In the genomic region with DNA sequence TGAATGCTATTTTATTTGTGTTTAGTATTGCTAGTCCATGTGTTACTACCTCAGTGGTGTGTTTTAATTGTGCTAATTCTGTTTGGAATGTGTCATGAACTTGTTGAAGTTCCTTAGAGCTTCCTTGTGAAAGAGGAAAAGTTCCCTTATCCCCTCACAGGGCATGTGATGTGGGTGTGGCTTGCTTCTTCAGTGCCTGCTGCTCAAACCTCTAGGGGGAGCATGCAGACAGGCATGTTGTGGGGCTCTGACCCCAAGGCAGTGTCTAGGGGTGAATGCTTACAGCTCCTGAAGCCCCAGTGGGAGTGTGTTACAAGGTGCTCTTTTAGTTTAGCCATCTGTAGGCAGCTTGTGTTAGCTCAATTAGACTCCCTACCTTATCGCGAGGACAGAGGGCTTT, we compare ENCODE assay signal across 9 cellular contexts.
DNase-seq lines count a peak whose midpoint lies in the region; ATAC-seq, FAIRE-seq and TF ChIP-seq lines count a peak whose summit lies in the region.
"Had no signal": no experiment of that assay in that cellular context is flagged by ENCODE, and none has a peak within 500 bp of the region (broad histone marks: within the 10 kb centered on the region; RNA-seq: fewer than 3 reads in every experiment).

No MANE protein-coding gene starts in this region.

- no peak overlapping the region for H2AFZ ChIP-seq in SK-N-SH (ENCODE audit: low read depth)

- no peaks in the 10 kb centered on the region for H3K36me3 Mint-ChIP-seq in CD8-positive, alpha-beta T cell

- H3K4me3 ChIP-seq in SK-N-SH (ENCODE audit: low read depth in 2 of 2, low read length in 1 of 2) = no peak overlapping the region
- no peak overlapping the region for H3K4me3 ChIP-seq in CD8-positive, alpha-beta T cell (ENCODE audit: low read depth, low read length)

- H3K27ac ChIP-seq in SK-N-SH (ENCODE audit: low read depth in 2 of 2, low read length in 1 of 2) (no peak overlapping the region), foreskin keratinocyte (no peak overlapping the region)
- no peak overlapping the region for H3K27ac ChIP-seq in CD8-positive, alpha-beta T cell (ENCODE audit: low read depth, low read length)

- H3K4me2 ChIP-seq in SK-N-SH = no peak overlapping the region

- peaks cover 11% of the 10 kb centered on the region for H3K27me3 Mint-ChIP-seq in CD8-positive, alpha-beta T cell (ENCODE audit: low read depth)

- H3F3A ChIP-seq in SK-N-SH (replicated peaks; ENCODE audit: insufficient read depth) = no peaks in the 10 kb centered on the region

- peak; percentile 86 for FAIRE-seq in GM19239 (lab: Jason Lieb, UNC)

- peak; percentile 29 for TF ChIP-seq CTCF in AG09319 (IDR thresholded peaks at IDR 0.05; ENCODE audit: low read depth, low read length)
- TF ChIP-seq CTCF in SK-N-SH (IDR thresholded peaks at IDR 0.05) = peak; percentile 42
- TF ChIP-seq CTCF in foreskin keratinocyte (conservative IDR thresholded peaks at IDR 0.05) = peak; percentile 26
- TF ChIP-seq CTCF in CD8-positive, alpha-beta T cell (IDR thresholded peaks at IDR 0.05) = no peak

- peaks cover 13% of the 10 kb centered on the region; the same call in 1 of the 2 replicates for H3K27me3 ChIP-seq in SK-N-SH (ENCODE audit: insufficient read depth)
- H3K27me3 ChIP-seq in foreskin keratinocyte = no peaks in the 10 kb centered on the region
- H3K27me3 ChIP-seq in CD8-positive, alpha-beta T cell (ENCODE audit: insufficient read depth, low read length) = no peaks in the 10 kb centered on the region

- CTCF ChIA-PET in SK-N-SH (lab: Yijun Ruan, JAX) = interaction anchor here (0.6 kb wide), 1 partner anchor 659 kb away, joined by 3 read pairs; no protein-coding TSS in a partner anchor
- CTCF ChIA-PET in CD8-positive, alpha-beta T cell (lab: Charles Lee) = no interaction called here

- no peak for ATAC-seq in foreskin keratinocyte
- ATAC-seq in CD8-positive, alpha-beta T cell = no peak
- ATAC-seq in esophagus mucosa = no peak

- no peaks in the 10 kb centered on the region for H3K4me1 Mint-ChIP-seq in CD8-positive, alpha-beta T cell (ENCODE audit: low read depth)

- H3K36me3 ChIP-seq in SK-N-SH (replicated peaks in 1 of 2; ENCODE audit: control insufficient read depth in 1 of 2, insufficient read depth in 2 of 2, low read length in 1 of 2) = no peaks in the 10 kb centered on the region
- H3K36me3 ChIP-seq in CD8-positive, alpha-beta T cell (ENCODE audit: insufficient read depth, low read length) = no peaks in the 10 kb centered on the region

- H3K4me1 ChIP-seq in SK-N-SH (ENCODE audit: control insufficient read depth in 1 of 2, insufficient read depth in 2 of 2, low read depth in 1 of 2, low read length in 1 of 2) = no peaks in the 10 kb centered on the region
- H3K4me1 ChIP-seq in foreskin keratinocyte = no peaks in the 10 kb centered on the region
- H3K4me1 ChIP-seq in CD8-positive, alpha-beta T cell (ENCODE audit: insufficient read depth, low read length) = no peaks in the 10 kb centered on the region

- no peak overlapping the region for H3K9ac ChIP-seq in SK-N-SH

- TF ChIP-seq RAD21 in SK-N-SH (IDR thresholded peaks at IDR 0.05; ENCODE audit: low read length) = no peak

- POLR2A ChIA-PET in SK-N-SH (lab: Yijun Ruan, JAX) = no interaction called here
- POLR2A ChIA-PET in CD8-positive, alpha-beta T cell (lab: Charles Lee) = no interaction called here

- H3K9me3 Mint-ChIP-seq in CD8-positive, alpha-beta T cell = no peaks in the 10 kb centered on the region

- no peak for TF ChIP-seq EP300 in SK-N-SH (IDR thresholded peaks at IDR 0.05; ENCODE audit: borderline replicate concordance in 1 of 2, low read depth in 1 of 2, low read length in 1 of 2)

- H4K20me1 ChIP-seq in SK-N-SH (ENCODE audit: insufficient read depth) = no peaks in the 10 kb centered on the region

- H3K9me2 ChIP-seq in SK-N-SH = no peaks in the 10 kb centered on the region

- intact Hi-C loops in CD8-positive, alpha-beta T cell (cut with DNase I, micrococcal nuclease) = no loop called here

- H3K27ac Mint-ChIP-seq in CD8-positive, alpha-beta T cell = no peak overlapping the region

- 0% methylated on average over 2 of the region's 2 CpGs for WGBS in SK-N-SH (ENCODE audit: low lambda C conversion rate)

- no peak overlapping the region for H3K4me3 Mint-ChIP-seq in CD8-positive, alpha-beta T cell

- no peaks in the 10 kb centered on the region for H3K79me2 ChIP-seq in SK-N-SH (ENCODE audit: insufficient read depth)

- DNase-seq in AG09319 (ENCODE audit: extremely low read depth, low read depth) = no peak
- DNase-seq in GM19239 (ENCODE audit: insufficient read length, low spot score) = no peak
- no peak for DNase-seq in SK-N-SH
- DNase-seq in foreskin keratinocyte = peak in 1 of 2 donors; percentile 0
- DNase-seq in CD8-positive, alpha-beta T cell = no peak
- DNase-seq in activated T-cell treated with anti-CD3 and anti-CD28 coated beads, Interleukin-2, amount 50 U/mL, for 1 hour = no peak
- DNase-seq in stimulated activated CD4-positive, alpha-beta T cell treated with anti-CD3 and anti-CD28 coated beads, Interleukin-4, amount 100 ng/mL, for 4 hours = no peak
- DNase-seq: NK-92 treated with Interleukin-12 subunit alpha and Interleukin-12 subunit beta, amount 100 ng/mL, for 24 hours had no signal

- no peaks in the 10 kb centered on the region for H3K9me3 ChIP-seq in SK-N-SH
- no peaks in the 10 kb centered on the region for H3K9me3 ChIP-seq in CD8-positive, alpha-beta T cell (ENCODE audit: low read length)

TF ChIP-seq in SK-N-SH, 30 proteins besides CTCF, POLR2A, EP300 and RAD21:
- no peak for TF ChIP-seq FOSL2 (IDR thresholded peaks at IDR 0.05; ENCODE audit: borderline replicate concordance, low read depth)
- TF ChIP-seq MEF2A (IDR thresholded peaks at IDR 0.05; ENCODE audit: borderline replicate concordance, low read depth) = no peak
- TF ChIP-seq, protein P1, sequence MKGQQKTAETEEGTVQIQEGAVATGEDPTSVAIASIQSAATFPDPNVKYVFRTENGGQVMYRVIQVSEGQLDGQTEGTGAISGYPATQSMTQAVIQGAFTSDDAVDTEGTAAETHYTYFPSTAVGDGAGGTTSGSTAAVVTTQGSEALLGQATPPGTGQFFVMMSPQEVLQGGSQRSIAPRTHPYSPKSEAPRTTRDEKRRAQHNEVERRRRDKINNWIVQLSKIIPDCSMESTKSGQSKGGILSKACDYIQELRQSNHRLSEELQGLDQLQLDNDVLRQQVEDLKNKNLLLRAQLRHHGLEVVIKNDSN (IDR thresholded peaks at IDR 0.05; ENCODE audit: borderline replicate concordance, low read depth) = no peak
- TF ChIP-seq GABPA (IDR thresholded peaks at IDR 0.05; ENCODE audit: low read depth) = no peak
